24 cellular contexts compared by ENCODE assay signal in genomic region chr19:28022506-28022905, GRCh38.
"Had no signal": no experiment of that assay in that cellular context is flagged by ENCODE, and none has a peak within 500 bp of the region (broad histone marks: within the 10 kb centered on the region; RNA-seq: fewer than 3 reads in every experiment).

No MANE protein-coding gene starts in this region.

- H3K4me1 Mint-ChIP-seq: IgD-negative memory B cell had no signal

- H3K4me3 Mint-ChIP-seq: IgD-negative memory B cell had no signal

- DNase-seq: Kasumi-1; NCI-H1092; NCI-H1105 treated with DMSO at 0.1 percent for 48 hours; NCI-H1417 treated with DMSO at 0.1 percent for 48 hours; NCI-H146; NCI-H1694 treated with DMSO at 0.1 percent for 48 hours; NCI-H1930; NCI-H2081; NCI-H2107; NCI-H446; NCI-H510A; NCI-H524 treated with DMSO at 0.1 percent for 48 hours; NCI-H69; NCI-H774; NK-92 treated with Interleukin-12 subunit alpha and Interleukin-12 subunit beta, amount 100 ng/mL, for 24 hours; PC-3; SHP77; SK-N-SH had no signal

- H3K36me3 Mint-ChIP-seq: IgD-negative memory B cell had no signal

- H3K27me3 Mint-ChIP-seq: IgD-negative memory B cell had no signal

- H3K27ac ChIP-seq: HL-60, KMS-11, RWPE1 had no signal

- H3K9ac ChIP-seq: KMS-11, SK-N-SH had no signal

- H3K4me2 ChIP-seq: KMS-11, SK-N-SH had no signal

- FAIRE-seq: HTR-8/SVneo, K562 had no signal

- H3K4me3 ChIP-seq: K562 had no signal

- H3K27ac Mint-ChIP-seq: IgD-negative memory B cell had no signal

- H3K9me3 ChIP-seq: SK-N-SH had no signal
